In the genomic region with DNA sequence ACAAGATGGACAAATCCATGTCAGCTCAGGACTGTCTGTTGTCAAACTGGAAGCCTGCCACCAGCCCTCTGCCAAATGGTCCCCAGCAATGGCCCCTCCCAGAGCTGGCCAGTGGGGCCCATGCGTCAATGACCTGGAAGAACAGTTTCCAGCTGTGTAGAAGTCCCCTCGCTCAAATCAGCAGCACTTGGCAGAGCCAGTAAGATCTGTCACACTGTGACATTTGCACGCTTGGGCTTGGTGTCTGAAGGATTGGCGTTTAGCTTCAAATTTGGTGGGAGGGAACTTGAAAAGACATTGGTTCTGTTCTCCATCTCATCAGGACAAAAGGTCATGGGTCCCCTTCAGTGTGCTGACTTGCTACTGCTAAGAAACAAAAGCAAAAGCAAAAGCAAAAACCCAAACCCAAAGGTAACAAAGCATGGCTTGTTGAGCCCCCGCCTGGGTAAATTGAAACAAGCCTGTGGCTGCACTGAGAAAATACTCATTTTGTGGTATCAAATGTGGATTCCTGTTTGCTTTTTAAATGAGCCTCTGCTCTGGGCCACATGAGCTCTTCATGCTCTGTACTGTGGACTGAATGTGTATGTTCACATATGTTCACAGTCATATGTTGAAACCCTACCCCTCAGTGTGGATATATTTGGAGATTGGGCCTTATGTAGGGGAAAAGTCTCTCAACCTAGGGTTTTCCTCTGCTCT, we compare ENCODE assay signal across 12 cellular contexts.
A peak's percentile ranks its signal among the peaks of the same experiment; 100 is the strongest.
DNase-seq lines count a peak whose midpoint lies in the region; ATAC-seq lines count a peak whose summit lies in the region.
"Had no signal": no experiment of that assay in that cellular context is flagged by ENCODE, and none has a peak within 500 bp of the region (broad histone marks: within the 10 kb centered on the region; RNA-seq: fewer than 3 reads in every experiment).

No MANE protein-coding gene starts in this region.

- H3K36me3 Mint-ChIP-seq in naive thymus-derived CD4-positive, alpha-beta T cell, result no peaks in the 10 kb centered on the region
- H3K36me3 Mint-ChIP-seq in T-cell, result no peaks in the 10 kb centered on the region
- H3K36me3 Mint-ChIP-seq: CD8-positive, alpha-beta T cell had no signal

- peaks cover 0 to 8% (median 5%) of the 10 kb centered on the region in 5 donors for H3K27me3 Mint-ChIP-seq in naive thymus-derived CD4-positive, alpha-beta T cell
- H3K27me3 Mint-ChIP-seq in T-cell, result no peaks in the 10 kb centered on the region

- H3K4me3 ChIP-seq in naive thymus-derived CD4-positive, alpha-beta T cell (ENCODE audit: low read length), result no peak overlapping the region
- H3K4me3 ChIP-seq in effector memory CD4-positive, alpha-beta T cell (ENCODE audit: insufficient read depth, low read depth, low read length, poor library complexity, severe bottlenecking), result no peak overlapping the region

- H3K4me1 Mint-ChIP-seq in naive thymus-derived CD4-positive, alpha-beta T cell, result no peaks in the 10 kb centered on the region
- no peaks in the 10 kb centered on the region for H3K4me1 Mint-ChIP-seq in T-cell

- H3K9me3 ChIP-seq in naive thymus-derived CD4-positive, alpha-beta T cell (ENCODE audit: control insufficient read depth in 2 of 3, low read length in 3 of 3), result no peaks in the 10 kb centered on the region
- H3K9me3 ChIP-seq in effector memory CD4-positive, alpha-beta T cell (ENCODE audit: control insufficient read depth, low read length), result no peaks in the 10 kb centered on the region

- H3K36me3 ChIP-seq in naive thymus-derived CD4-positive, alpha-beta T cell (ENCODE audit: control insufficient read depth in 2 of 3, insufficient read depth in 3 of 3, low read length in 3 of 3), result no peaks in the 10 kb centered on the region
- H3K36me3 ChIP-seq in effector memory CD4-positive, alpha-beta T cell (ENCODE audit: control insufficient read depth, insufficient read depth, low read length), result no peaks in the 10 kb centered on the region

- POLR2A ChIA-PET in naive thymus-derived CD4-positive, alpha-beta T cell (lab: Charles Lee), result no interaction called here
- POLR2A ChIA-PET in T-cell (lab: Charles Lee), result no interaction called here

- no peak overlapping the region for H3K27ac Mint-ChIP-seq in naive thymus-derived CD4-positive, alpha-beta T cell
- H3K27ac Mint-ChIP-seq in T-cell, result no peak overlapping the region
- H3K27ac Mint-ChIP-seq: CD8-positive, alpha-beta T cell; nephron progenitor cell had no signal

- ATAC-seq in GM19035 (IDR thresholded peaks at IDR 0.05; ENCODE audit: unreplicated experiment) (peak; percentile 96), HG02610 (IDR thresholded peaks at IDR 0.05; ENCODE audit: unreplicated experiment) (peak; percentile 82), HG03571 (IDR thresholded peaks at IDR 0.05; ENCODE audit: unreplicated experiment) (peak; percentile 64), GM21576 (IDR thresholded peaks at IDR 0.05; ENCODE audit: unreplicated experiment) (no peak), T-cell (replicated peaks in 1 of 4) (no peak)
- ATAC-seq in naive thymus-derived CD4-positive, alpha-beta T cell, result peak; percentile 12
- ATAC-seq: CD8-positive, alpha-beta T cell had no signal

- H3K4me3 Mint-ChIP-seq in naive thymus-derived CD4-positive, alpha-beta T cell, result no peak overlapping the region
- H3K4me3 Mint-ChIP-seq in T-cell, result no peak overlapping the region
- H3K4me3 Mint-ChIP-seq: CD8-positive, alpha-beta T cell; nephron progenitor cell had no signal

- peaks cover 0 to 5% (median 0%) of the 10 kb centered on the region in 11 donors for H3K9me3 Mint-ChIP-seq in naive thymus-derived CD4-positive, alpha-beta T cell
- no peaks in the 10 kb centered on the region for H3K9me3 Mint-ChIP-seq in T-cell
- H3K9me3 Mint-ChIP-seq: CD8-positive, alpha-beta T cell; nephron progenitor cell had no signal

- H3K27ac ChIP-seq in naive thymus-derived CD4-positive, alpha-beta T cell (ENCODE audit: low read depth, low read length), result no peak overlapping the region
- H3K27ac ChIP-seq in effector memory CD4-positive, alpha-beta T cell (ENCODE audit: insufficient read depth, low read length, poor library complexity, severe bottlenecking), result no peak overlapping the region

- H3K4me1 ChIP-seq in naive thymus-derived CD4-positive, alpha-beta T cell (ENCODE audit: control insufficient read depth in 2 of 2, insufficient read depth in 2 of 2, low read length in 2 of 2), result no peaks in the 10 kb centered on the region
- H3K4me1 ChIP-seq in effector memory CD4-positive, alpha-beta T cell (ENCODE audit: control insufficient read depth, insufficient read depth, low read length, poor library complexity, severe bottlenecking), result no peaks in the 10 kb centered on the region

- H3K27me3 ChIP-seq in naive thymus-derived CD4-positive, alpha-beta T cell (ENCODE audit: control insufficient read depth in 2 of 2, insufficient read depth in 2 of 2, low read length in 2 of 2), result no peaks in the 10 kb centered on the region
- H3K27me3 ChIP-seq in effector memory CD4-positive, alpha-beta T cell (replicated peaks; ENCODE audit: control insufficient read depth, insufficient read depth, low read length, poor library complexity, severe bottlenecking), result no peaks in the 10 kb centered on the region

- CTCF ChIA-PET in naive thymus-derived CD4-positive, alpha-beta T cell (lab: Charles Lee), result no interaction called here
- CTCF ChIA-PET in T-cell (lab: Charles Lee), result no interaction called here

- intact Hi-C loops in naive thymus-derived CD4-positive, alpha-beta T cell (cut with micrococcal nuclease), result no loop called here

- DNase-seq in naive thymus-derived CD4-positive, alpha-beta T cell, result no peak
- no peak for DNase-seq in effector memory CD4-positive, alpha-beta T cell
- DNase-seq in T-cell, result no peak
- no peak for DNase-seq in activated naive CD4-positive, alpha-beta T cell treated with Interleukin-2 at 50 U/mL for 16 hours
- DNase-seq: activated CD4-positive, alpha-beta T cell treated with anti-CD3 and anti-CD28 coated beads for 48 hours; CD8-positive, alpha-beta T cell; NCI-H1694 treated with DMSO at 0.1 percent for 48 hours; nephron progenitor cell had no signal

Comparison
In these comparisons a context has a peak if more than half of its experiments do, and no peak if none do; other contexts are left out.
1. ATAC-seq: peak in GM19035 (single experiment), HG02610 (single experiment), HG03571 (single experiment) and naive thymus-derived CD4-positive, alpha-beta T cell (single experiment); none in GM21576 (single experiment) and T-cell (0 of 4).